Comparison of ENCODE assay signal across 1 cellular context in the genomic region with DNA sequence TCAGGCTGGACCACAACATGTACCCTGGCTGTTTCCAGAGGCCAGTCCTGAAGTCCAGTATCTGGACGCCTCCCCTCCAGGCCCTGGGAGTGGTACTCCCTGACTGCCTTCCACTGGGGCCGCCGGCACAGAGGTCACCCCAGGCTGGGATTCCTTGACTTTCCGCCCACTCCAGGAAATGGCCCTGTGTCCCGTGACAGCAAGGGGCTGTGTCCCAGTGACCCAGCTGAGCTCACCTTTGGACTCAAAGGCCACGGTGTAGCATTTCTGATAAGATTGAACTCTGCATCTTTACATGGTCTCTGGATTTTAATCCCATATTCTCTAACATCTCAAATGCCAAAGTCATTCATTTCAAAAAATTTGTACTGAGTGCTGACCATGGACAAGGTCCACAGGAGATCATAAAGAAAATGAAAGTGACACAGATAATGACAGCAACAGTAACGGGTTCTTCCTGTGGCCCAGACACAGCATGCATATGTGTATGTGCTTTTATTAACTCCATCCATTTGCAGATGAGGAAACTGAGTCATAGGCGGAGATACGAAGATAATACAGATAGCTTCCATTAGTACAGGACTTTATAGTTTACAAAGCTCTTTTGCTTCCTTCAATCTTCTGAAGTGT.
A peak's percentile ranks its signal among the peaks of the same experiment; 100 is the strongest.
TF ChIP-seq lines count a peak whose summit lies in the region.

No MANE protein-coding gene starts in this region.

TF ChIP-seq in K562, 482 proteins besides CTCF, POLR2A, EP300 and RAD21 (continued from another document):
- TF ChIP-seq CXXC5 (CRISPR knock-in tag; IDR thresholded peaks at IDR 0.05) (peak; percentile 26; the same call in 1 of the 2 replicates), KDM1A (IDR thresholded peaks at IDR 0.05) (no peak), NR2C1 (IDR thresholded peaks at IDR 0.05) (no peak), NR2C1 (tag; IDR thresholded peaks at IDR 0.05) (peak; percentile 69), HNRNPK (IDR thresholded peaks at IDR 0.05; ENCODE audit: low read depth, low read length, poor library complexity, severe bottlenecking) (no peak), CC2D1A (IDR thresholded peaks at IDR 0.05) (no peak), NFIX (CRISPR knock-in tag; IDR thresholded peaks at IDR 0.05; ENCODE audit: low read depth) (no peak), BHLHE40 (IDR thresholded peaks at IDR 0.05; ENCODE audit: low read length) (peak; percentile 69), ZNF444 (CRISPR knock-in tag; IDR thresholded peaks at IDR 0.05) (no peak), NR2C2 (CRISPR knock-in tag; IDR thresholded peaks at IDR 0.05) (no peak), NR2C2 (tag; IDR thresholded peaks at IDR 0.05) (peak; percentile 50; the same call in 1 of the 2 replicates), NFRKB (IDR thresholded peaks at IDR 0.05; ENCODE audit: low read depth) (no peak), SRSF7 (optimal IDR thresholded peaks at IDR 0.05; ENCODE audit: low read depth, low read length) (no peak), HNRNPL (IDR thresholded peaks at IDR 0.05; ENCODE audit: low read depth, low read length) (no peak), FOXA1 (IDR thresholded peaks at IDR 0.05; ENCODE audit: borderline replicate concordance) (no peak), CHD4 (IDR thresholded peaks at IDR 0.05; ENCODE audit: insufficient read depth, insufficient replicate concordance, low read depth, low read length, poor library complexity, severe bottlenecking) (no peak), HMG20A (CRISPR knock-in tag; conservative IDR thresholded peaks at IDR 0.05) (no peak), GABPB1 (CRISPR knock-in tag; IDR thresholded peaks at IDR 0.05) (0 out of 2 replicates have a peak, but pooled peaks have one; percentile 26), STAT5B (CRISPR knock-in tag; IDR thresholded peaks at IDR 0.05) (no peak), TOE1 (IDR thresholded peaks at IDR 0.05; ENCODE audit: borderline replicate concordance) (no peak), TOE1 (CRISPR knock-in tag; IDR thresholded peaks at IDR 0.05; ENCODE audit: borderline replicate concordance, low read depth) (no peak), FOXJ2 (tag; IDR thresholded peaks at IDR 0.05) (no peak), CBFA2T2 (conservative IDR thresholded peaks at IDR 0.05) (no peak), RFX5 (IDR thresholded peaks at IDR 0.05; ENCODE audit: low read depth, low read length) (no peak), NR3C1 (CRISPR knock-in tag; IDR thresholded peaks at IDR 0.05) (no peak), MIER1 (IDR thresholded peaks at IDR 0.05; ENCODE audit: low read depth) (no peak), PHB (CRISPR knock-in tag; IDR thresholded peaks at IDR 0.05) (no peak), RCOR1 (IDR thresholded peaks at IDR 0.05; ENCODE audit: borderline replicate concordance in 1 of 2, low read depth in 2 of 2, low read length in 2 of 2) (peak in 1 of 2 experiments; percentile 35; a peak in 1 of 4 replicates), RBM34 (IDR thresholded peaks at IDR 0.05; ENCODE audit: borderline replicate concordance, insufficient read depth, low read length) (no peak), SAFB (IDR thresholded peaks at IDR 0.05; ENCODE audit: borderline replicate concordance, low read depth, low read length) (no peak), ZNF23 (CRISPR knock-in tag; IDR thresholded peaks at IDR 0.05) (no peak), ZFP1 (CRISPR knock-in tag; IDR thresholded peaks at IDR 0.05) (no peak), TCFL5 (CRISPR knock-in tag; conservative IDR thresholded peaks at IDR 0.05) (no peak), ZNF586 (CRISPR knock-in tag; conservative IDR thresholded peaks at IDR 0.05) (no peak), MECOM (CRISPR knock-in tag; IDR thresholded peaks at IDR 0.05) (no peak), RBM25 (IDR thresholded peaks at IDR 0.05; ENCODE audit: low read depth, low read length, severe bottlenecking) (no peak), MAZ (CRISPR knock-in tag; conservative IDR thresholded peaks at IDR 0.05 in 1 of 2, IDR thresholded peaks at IDR 0.05 in 1 of 2) (no peak), ZNF133 (CRISPR knock-in tag; IDR thresholded peaks at IDR 0.05) (no peak)
- TF ChIP-seq, protein P1, sequence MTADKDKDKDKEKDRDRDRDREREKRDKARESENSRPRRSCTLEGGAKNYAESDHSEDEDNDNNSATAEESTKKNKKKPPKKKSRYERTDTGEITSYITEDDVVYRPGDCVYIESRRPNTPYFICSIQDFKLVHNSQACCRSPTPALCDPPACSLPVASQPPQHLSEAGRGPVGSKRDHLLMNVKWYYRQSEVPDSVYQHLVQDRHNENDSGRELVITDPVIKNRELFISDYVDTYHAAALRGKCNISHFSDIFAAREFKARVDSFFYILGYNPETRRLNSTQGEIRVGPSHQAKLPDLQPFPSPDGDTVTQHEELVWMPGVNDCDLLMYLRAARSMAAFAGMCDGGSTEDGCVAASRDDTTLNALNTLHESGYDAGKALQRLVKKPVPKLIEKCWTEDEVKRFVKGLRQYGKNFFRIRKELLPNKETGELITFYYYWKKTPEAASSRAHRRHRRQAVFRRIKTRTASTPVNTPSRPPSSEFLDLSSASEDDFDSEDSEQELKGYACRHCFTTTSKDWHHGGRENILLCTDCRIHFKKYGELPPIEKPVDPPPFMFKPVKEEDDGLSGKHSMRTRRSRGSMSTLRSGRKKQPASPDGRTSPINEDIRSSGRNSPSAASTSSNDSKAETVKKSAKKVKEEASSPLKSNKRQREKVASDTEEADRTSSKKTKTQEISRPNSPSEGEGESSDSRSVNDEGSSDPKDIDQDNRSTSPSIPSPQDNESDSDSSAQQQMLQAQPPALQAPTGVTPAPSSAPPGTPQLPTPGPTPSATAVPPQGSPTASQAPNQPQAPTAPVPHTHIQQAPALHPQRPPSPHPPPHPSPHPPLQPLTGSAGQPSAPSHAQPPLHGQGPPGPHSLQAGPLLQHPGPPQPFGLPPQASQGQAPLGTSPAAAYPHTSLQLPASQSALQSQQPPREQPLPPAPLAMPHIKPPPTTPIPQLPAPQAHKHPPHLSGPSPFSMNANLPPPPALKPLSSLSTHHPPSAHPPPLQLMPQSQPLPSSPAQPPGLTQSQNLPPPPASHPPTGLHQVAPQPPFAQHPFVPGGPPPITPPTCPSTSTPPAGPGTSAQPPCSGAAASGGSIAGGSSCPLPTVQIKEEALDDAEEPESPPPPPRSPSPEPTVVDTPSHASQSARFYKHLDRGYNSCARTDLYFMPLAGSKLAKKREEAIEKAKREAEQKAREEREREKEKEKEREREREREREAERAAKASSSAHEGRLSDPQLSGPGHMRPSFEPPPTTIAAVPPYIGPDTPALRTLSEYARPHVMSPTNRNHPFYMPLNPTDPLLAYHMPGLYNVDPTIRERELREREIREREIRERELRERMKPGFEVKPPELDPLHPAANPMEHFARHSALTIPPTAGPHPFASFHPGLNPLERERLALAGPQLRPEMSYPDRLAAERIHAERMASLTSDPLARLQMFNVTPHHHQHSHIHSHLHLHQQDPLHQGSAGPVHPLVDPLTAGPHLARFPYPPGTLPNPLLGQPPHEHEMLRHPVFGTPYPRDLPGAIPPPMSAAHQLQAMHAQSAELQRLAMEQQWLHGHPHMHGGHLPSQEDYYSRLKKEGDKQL (CRISPR knock-in tag; IDR thresholded peaks at IDR 0.05; ENCODE audit: borderline replicate concordance): no peak
- TF ChIP-seq, protein P2, sequence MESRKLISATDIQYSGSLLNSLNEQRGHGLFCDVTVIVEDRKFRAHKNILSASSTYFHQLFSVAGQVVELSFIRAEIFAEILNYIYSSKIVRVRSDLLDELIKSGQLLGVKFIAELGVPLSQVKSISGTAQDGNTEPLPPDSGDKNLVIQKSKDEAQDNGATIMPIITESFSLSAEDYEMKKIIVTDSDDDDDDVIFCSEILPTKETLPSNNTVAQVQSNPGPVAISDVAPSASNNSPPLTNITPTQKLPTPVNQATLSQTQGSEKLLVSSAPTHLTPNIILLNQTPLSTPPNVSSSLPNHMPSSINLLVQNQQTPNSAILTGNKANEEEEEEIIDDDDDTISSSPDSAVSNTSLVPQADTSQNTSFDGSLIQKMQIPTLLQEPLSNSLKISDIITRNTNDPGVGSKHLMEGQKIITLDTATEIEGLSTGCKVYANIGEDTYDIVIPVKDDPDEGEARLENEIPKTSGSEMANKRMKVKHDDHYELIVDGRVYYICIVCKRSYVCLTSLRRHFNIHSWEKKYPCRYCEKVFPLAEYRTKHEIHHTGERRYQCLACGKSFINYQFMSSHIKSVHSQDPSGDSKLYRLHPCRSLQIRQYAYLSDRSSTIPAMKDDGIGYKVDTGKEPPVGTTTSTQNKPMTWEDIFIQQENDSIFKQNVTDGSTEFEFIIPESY (CRISPR knock-in tag; IDR thresholded peaks at IDR 0.05): no peak
- TF ChIP-seq, protein P3, sequence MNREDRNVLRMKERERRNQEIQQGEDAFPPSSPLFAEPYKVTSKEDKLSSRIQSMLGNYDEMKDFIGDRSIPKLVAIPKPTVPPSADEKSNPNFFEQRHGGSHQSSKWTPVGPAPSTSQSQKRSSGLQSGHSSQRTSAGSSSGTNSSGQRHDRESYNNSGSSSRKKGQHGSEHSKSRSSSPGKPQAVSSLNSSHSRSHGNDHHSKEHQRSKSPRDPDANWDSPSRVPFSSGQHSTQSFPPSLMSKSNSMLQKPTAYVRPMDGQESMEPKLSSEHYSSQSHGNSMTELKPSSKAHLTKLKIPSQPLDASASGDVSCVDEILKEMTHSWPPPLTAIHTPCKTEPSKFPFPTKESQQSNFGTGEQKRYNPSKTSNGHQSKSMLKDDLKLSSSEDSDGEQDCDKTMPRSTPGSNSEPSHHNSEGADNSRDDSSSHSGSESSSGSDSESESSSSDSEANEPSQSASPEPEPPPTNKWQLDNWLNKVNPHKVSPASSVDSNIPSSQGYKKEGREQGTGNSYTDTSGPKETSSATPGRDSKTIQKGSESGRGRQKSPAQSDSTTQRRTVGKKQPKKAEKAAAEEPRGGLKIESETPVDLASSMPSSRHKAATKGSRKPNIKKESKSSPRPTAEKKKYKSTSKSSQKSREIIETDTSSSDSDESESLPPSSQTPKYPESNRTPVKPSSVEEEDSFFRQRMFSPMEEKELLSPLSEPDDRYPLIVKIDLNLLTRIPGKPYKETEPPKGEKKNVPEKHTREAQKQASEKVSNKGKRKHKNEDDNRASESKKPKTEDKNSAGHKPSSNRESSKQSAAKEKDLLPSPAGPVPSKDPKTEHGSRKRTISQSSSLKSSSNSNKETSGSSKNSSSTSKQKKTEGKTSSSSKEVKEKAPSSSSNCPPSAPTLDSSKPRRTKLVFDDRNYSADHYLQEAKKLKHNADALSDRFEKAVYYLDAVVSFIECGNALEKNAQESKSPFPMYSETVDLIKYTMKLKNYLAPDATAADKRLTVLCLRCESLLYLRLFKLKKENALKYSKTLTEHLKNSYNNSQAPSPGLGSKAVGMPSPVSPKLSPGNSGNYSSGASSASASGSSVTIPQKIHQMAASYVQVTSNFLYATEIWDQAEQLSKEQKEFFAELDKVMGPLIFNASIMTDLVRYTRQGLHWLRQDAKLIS (CRISPR knock-in tag; IDR thresholded peaks at IDR 0.05): 0 out of 2 replicates have a peak, but pooled peaks have one; percentile 45
- TF ChIP-seq, protein P4, sequence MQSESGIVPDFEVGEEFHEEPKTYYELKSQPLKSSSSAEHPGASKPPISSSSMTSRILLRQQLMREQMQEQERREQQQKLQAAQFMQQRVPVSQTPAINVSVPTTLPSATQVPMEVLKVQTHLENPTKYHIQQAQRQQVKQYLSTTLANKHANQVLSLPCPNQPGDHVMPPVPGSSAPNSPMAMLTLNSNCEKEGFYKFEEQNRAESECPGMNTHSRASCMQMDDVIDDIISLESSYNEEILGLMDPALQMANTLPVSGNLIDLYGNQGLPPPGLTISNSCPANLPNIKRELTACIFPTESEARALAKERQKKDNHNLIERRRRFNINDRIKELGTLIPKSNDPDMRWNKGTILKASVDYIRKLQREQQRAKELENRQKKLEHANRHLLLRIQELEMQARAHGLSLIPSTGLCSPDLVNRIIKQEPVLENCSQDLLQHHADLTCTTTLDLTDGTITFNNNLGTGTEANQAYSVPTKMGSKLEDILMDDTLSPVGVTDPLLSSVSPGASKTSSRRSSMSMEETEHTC (IDR thresholded peaks at IDR 0.05): 0 out of 2 replicates have a peak, but pooled peaks have one; percentile 15
- TF ChIP-seq, protein P5, sequence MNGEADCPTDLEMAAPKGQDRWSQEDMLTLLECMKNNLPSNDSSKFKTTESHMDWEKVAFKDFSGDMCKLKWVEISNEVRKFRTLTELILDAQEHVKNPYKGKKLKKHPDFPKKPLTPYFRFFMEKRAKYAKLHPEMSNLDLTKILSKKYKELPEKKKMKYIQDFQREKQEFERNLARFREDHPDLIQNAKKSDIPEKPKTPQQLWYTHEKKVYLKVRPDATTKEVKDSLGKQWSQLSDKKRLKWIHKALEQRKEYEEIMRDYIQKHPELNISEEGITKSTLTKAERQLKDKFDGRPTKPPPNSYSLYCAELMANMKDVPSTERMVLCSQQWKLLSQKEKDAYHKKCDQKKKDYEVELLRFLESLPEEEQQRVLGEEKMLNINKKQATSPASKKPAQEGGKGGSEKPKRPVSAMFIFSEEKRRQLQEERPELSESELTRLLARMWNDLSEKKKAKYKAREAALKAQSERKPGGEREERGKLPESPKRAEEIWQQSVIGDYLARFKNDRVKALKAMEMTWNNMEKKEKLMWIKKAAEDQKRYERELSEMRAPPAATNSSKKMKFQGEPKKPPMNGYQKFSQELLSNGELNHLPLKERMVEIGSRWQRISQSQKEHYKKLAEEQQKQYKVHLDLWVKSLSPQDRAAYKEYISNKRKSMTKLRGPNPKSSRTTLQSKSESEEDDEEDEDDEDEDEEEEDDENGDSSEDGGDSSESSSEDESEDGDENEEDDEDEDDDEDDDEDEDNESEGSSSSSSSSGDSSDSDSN (IDR thresholded peaks at IDR 0.05; ENCODE audit: borderline replicate concordance in 1 of 2, low read depth in 2 of 2, low read length in 2 of 2): no peak
- TF ChIP-seq, protein P6, sequence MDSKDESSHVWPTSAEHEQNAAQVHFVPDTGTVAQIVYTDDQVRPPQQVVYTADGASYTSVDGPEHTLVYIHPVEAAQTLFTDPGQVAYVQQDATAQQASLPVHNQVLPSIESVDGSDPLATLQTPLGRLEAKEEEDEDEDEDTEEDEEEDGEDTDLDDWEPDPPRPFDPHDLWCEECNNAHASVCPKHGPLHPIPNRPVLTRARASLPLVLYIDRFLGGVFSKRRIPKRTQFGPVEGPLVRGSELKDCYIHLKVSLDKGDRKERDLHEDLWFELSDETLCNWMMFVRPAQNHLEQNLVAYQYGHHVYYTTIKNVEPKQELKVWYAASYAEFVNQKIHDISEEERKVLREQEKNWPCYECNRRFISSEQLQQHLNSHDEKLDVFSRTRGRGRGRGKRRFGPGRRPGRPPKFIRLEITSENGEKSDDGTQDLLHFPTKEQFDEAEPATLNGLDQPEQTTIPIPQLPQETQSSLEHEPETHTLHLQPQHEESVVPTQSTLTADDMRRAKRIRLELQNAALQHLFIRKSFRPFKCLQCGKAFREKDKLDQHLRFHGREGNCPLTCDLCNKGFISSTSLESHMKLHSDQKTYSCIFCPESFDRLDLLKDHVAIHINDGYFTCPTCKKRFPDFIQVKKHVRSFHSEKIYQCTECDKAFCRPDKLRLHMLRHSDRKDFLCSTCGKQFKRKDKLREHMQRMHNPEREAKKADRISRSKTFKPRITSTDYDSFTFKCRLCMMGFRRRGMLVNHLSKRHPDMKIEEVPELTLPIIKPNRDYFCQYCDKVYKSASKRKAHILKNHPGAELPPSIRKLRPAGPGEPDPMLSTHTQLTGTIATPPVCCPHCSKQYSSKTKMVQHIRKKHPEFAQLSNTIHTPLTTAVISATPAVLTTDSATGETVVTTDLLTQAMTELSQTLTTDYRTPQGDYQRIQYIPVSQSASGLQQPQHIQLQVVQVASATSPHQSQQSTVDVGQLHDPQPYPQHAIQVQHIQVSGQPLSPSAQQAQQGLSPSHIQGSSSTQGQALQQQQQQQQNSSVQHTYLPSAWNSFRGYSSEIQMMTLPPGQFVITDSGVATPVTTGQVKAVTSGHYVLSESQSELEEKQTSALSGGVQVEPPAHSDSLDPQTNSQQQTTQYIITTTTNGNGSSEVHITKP (IDR thresholded peaks at IDR 0.05; ENCODE audit: partially characterized antibody): peak; percentile 32
